In the genomic region with DNA sequence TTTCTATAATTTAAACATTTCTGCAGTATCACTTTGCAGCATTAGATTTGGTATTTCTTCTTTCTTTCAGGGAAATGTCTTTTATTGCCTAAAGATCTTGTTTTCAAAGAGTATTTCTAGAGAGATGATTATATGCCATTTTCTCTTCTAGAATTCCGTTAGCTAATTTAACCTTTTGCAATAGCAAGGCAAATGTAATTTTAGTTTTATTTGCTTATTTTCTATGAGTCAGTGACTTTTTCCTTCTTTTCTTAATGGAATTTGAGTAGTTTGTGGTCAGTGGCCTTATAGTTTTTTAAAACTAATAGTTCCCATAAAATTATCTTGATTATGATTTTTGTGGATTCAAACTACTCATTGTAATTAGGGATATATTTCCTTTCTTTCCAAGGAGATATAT, we compare ENCODE assay signal across 30 cellular contexts.
"Had no signal": no experiment of that assay in that cellular context is flagged by ENCODE, and none has a peak within 500 bp of the region (broad histone marks: within the 10 kb centered on the region; RNA-seq: fewer than 3 reads in every experiment).

No MANE protein-coding gene starts in this region.

- FAIRE-seq: TTC549 had no signal

- H3K27ac ChIP-seq: ascending aorta, cardiac muscle cell, SJCRH30, SK-N-MC had no signal

- H3K27ac Mint-ChIP-seq: activated CD4-positive, alpha-beta T cell treated with anti-CD3 and anti-CD28 coated beads, Interleukin-2, amount 10 ng/mL, durations not matched to agents 24 days and 14 days; activated CD8-positive, alpha-beta T cell treated with anti-CD3 and anti-CD28 coated beads for 36 hours; activated naive CD4-positive, alpha-beta T cell treated with anti-CD3 and anti-CD28 coated beads for 36 hours; activated T-cell treated with anti-CD3 and anti-CD28 coated beads, Interleukin-2, amount 50 U/mL, for 24 hours; T-helper 1 cell treated with Interleukin-12 subunit alpha and Interleukin-12 subunit beta and Interleukin-4 antibody, amounts not matched to agents 30 μg/mL and 1 μg/mL, for 36 hours; T-helper 2 cell treated with Interferon-gamma antibody and Interleukin-4, amounts not matched to agents 5 μg/mL and 100 μg/mL, for 36 hours had no signal

- H3K4me1 ChIP-seq: SJCRH30 had no signal

- H3K9me3 ChIP-seq: ascending aorta, MG63, SJCRH30 had no signal

- H3K9me3 Mint-ChIP-seq: activated CD4-positive, alpha-beta T cell treated with anti-CD3 and anti-CD28 coated beads, Interleukin-2, amount 10 ng/mL, durations not matched to agents 24 days and 14 days; activated CD8-positive, alpha-beta T cell treated with anti-CD3 and anti-CD28 coated beads for 36 hours; activated naive CD4-positive, alpha-beta T cell treated with anti-CD3 and anti-CD28 coated beads for 36 hours; activated naive CD4-positive, alpha-beta T cell treated with anti-CD3 and anti-CD28 coated beads, Interleukin-2, amount 50 U/mL, for 72 hours; activated T-cell treated with anti-CD3 and anti-CD28 coated beads, Interleukin-2, amount 50 U/mL, for 24 hours; central memory CD8-positive, alpha-beta T cell; T-helper 1 cell treated with Interleukin-12 subunit alpha and Interleukin-12 subunit beta and Interleukin-4 antibody, amounts not matched to agents 30 μg/mL and 1 μg/mL, for 36 hours; T-helper 2 cell treated with Interferon-gamma antibody and Interleukin-4, amounts not matched to agents 5 μg/mL and 100 μg/mL, for 36 hours had no signal

- H3K27me3 ChIP-seq: ascending aorta, cardiac muscle cell, MG63, SJCRH30 had no signal

- DNase-seq: activated CD4-positive, alpha-beta T cell treated with anti-CD3 and anti-CD28 coated beads, Interleukin-2, amount 10 ng/mL, durations not matched to agents 24 days and 14 days; activated CD4-positive, alpha-beta T cell treated with anti-CD3 and anti-CD28 coated beads, Interleukin-2, amount 50 U/mL, for 4 hours; activated CD8-positive, alpha-beta T cell treated with anti-CD3 and anti-CD28 coated beads for 36 hours; activated gamma-delta T cell treated with Interleukin-2 at 50 U/mL for 16 hours; activated naive CD4-positive, alpha-beta T cell treated with anti-CD3 and anti-CD28 coated beads for 36 hours; activated T-cell treated with anti-CD3 and anti-CD28 coated beads, Interleukin-2, amount 50 U/mL, for 24 hours; amygdala; Karpas-422; KBM-7; MG63; NCI-H1048; NCI-H1105 treated with DMSO at 0.1 percent for 48 hours; NCI-H1436; NCI-H1694; NCI-H1930; NCI-H2081 treated with DMSO at 0.1 percent for 48 hours; NCI-H226; NCI-H446 treated with DMSO at 0.1 percent for 48 hours; NCI-H524; NCI-H69; SHP77; SJCRH30 had no signal

- H3K4me3 ChIP-seq: ascending aorta, cardiac muscle cell, MG63, SJCRH30, SK-N-MC had no signal

- H3K4me3 Mint-ChIP-seq: activated CD4-positive, alpha-beta T cell treated with anti-CD3 and anti-CD28 coated beads, Interleukin-2, amount 10 ng/mL, durations not matched to agents 24 days and 14 days; activated CD8-positive, alpha-beta T cell treated with anti-CD3 and anti-CD28 coated beads for 36 hours; activated naive CD4-positive, alpha-beta T cell treated with anti-CD3 and anti-CD28 coated beads for 36 hours; activated T-cell treated with anti-CD3 and anti-CD28 coated beads, Interleukin-2, amount 50 U/mL, for 24 hours; central memory CD8-positive, alpha-beta T cell; T-helper 1 cell treated with Interleukin-12 subunit alpha and Interleukin-12 subunit beta and Interleukin-4 antibody, amounts not matched to agents 30 μg/mL and 1 μg/mL, for 36 hours; T-helper 2 cell treated with Interferon-gamma antibody and Interleukin-4, amounts not matched to agents 5 μg/mL and 100 μg/mL, for 36 hours had no signal

- H3K27me3 Mint-ChIP-seq: activated CD4-positive, alpha-beta T cell treated with anti-CD3 and anti-CD28 coated beads, Interleukin-2, amount 10 ng/mL, durations not matched to agents 24 days and 14 days; activated CD8-positive, alpha-beta T cell treated with anti-CD3 and anti-CD28 coated beads for 36 hours; activated T-cell treated with anti-CD3 and anti-CD28 coated beads, Interleukin-2, amount 50 U/mL, for 24 hours; central memory CD8-positive, alpha-beta T cell had no signal

- H3K4me1 Mint-ChIP-seq: central memory CD8-positive, alpha-beta T cell had no signal
